ENCODE assay signal across 9 cellular contexts in genomic region chr10:128064615-128065580, GRCh38.
A peak's percentile ranks its signal among the peaks of the same experiment; 100 is the strongest.
DNase-seq lines count a peak whose midpoint lies in the region; ATAC-seq and TF ChIP-seq lines count a peak whose summit lies in the region.
"Had no signal": no experiment of that assay in that cellular context is flagged by ENCODE, and none has a peak within 500 bp of the region (broad histone marks: within the 10 kb centered on the region; RNA-seq: fewer than 3 reads in every experiment).

No MANE protein-coding gene starts in this region.

- 53 to 71% methylated on average over 21 of the region's 21 CpGs for WGBS in lung, 2 donors

- H3K4me1 ChIP-seq in lung (ENCODE audit: control insufficient read depth in 2 of 2, insufficient read depth in 2 of 2, low read length in 2 of 2), result peaks cover 0 to 11% of the 10 kb centered on the region in 2 donors

- H3K27me3 ChIP-seq in WERI-Rb-1 (ENCODE audit: insufficient read depth, low read depth, severe bottlenecking) (no peaks in the 10 kb centered on the region), brain microvascular endothelial cell (replicated peaks) (no peaks in the 10 kb centered on the region), lung (ENCODE audit: control insufficient read depth, insufficient read depth) (no peaks in the 10 kb centered on the region)

- TF ChIP-seq CTCF in WERI-Rb-1 (IDR thresholded peaks at IDR 0.05; ENCODE audit: low read depth, low read length), result no peak
- TF ChIP-seq CTCF in brain microvascular endothelial cell (IDR thresholded peaks at IDR 0.05; ENCODE audit: low read depth, low read length, missing control alignments), result no peak
- TF ChIP-seq CTCF in lung (IDR thresholded peaks at IDR 0.05; ENCODE audit: control extremely low read depth, extremely low read depth), result no peak

- ATAC-seq in HG03457 (IDR thresholded peaks at IDR 0.05; ENCODE audit: unreplicated experiment) (peak; percentile 61), lung (ENCODE audit: insufficient read depth, low FRiP score) (peak; percentile 54)

- no peak overlapping the region for H3K4me3 ChIP-seq in WERI-Rb-1 (ENCODE audit: low read depth, low read length)
- H3K4me3 ChIP-seq in brain microvascular endothelial cell (ENCODE audit: low read depth, low read length), result no peak overlapping the region
- H3K4me3 ChIP-seq in lung, result no peak overlapping the region

- in situ Hi-C loops in brain microvascular endothelial cell (cut with HindIII; ENCODE audit: low pct_ligation_motif_present, low sequenced_read_pairs), result no loop called here

- H3K36me3 ChIP-seq in WERI-Rb-1, result no peaks in the 10 kb centered on the region
- H3K36me3 ChIP-seq in brain microvascular endothelial cell (replicated peaks), result peaks cover 29% of the 10 kb centered on the region
- peaks cover 14 to 52% of the 10 kb centered on the region in 2 donors for H3K36me3 ChIP-seq in lung (ENCODE audit: control insufficient read depth in 2 of 2, insufficient read depth in 2 of 2, low read length in 2 of 2)

- H3K27ac ChIP-seq in WERI-Rb-1, result no peak overlapping the region
- H3K27ac ChIP-seq in brain microvascular endothelial cell, result peak overlapping the region; percentile 13
- H3K27ac ChIP-seq in lung (ENCODE audit: low read depth in 1 of 2, low read length in 1 of 2), result peak overlapping the region in 1 of 2 donors; percentile 92
- H3K27ac ChIP-seq: 22Rv1 had no signal

- H3K9me3 ChIP-seq in WERI-Rb-1 (ENCODE audit: severe bottlenecking) (no peaks in the 10 kb centered on the region), lung (ENCODE audit: control insufficient read depth in 2 of 2, insufficient read depth in 1 of 2, low read length in 1 of 2) (peaks cover 0 to 8% of the 10 kb centered on the region in 2 donors)

- DNase-seq in NCI-H524 (lab: John Stamatoyannopoulos, UW) (peak; percentile 10 to 28), NCI-H524 treated with DMSO at 0.1 percent for 48 hours (lab: John Stamatoyannopoulos, UW) (no peak), WERI-Rb-1 (peak; percentile 22), brain microvascular endothelial cell (peak; percentile 57), lung (ENCODE audit: low spot score) (peak; percentile 72), retina (no peak)
- DNase-seq in stimulated activated CD8-positive, alpha-beta memory T cell treated with anti-CD3 and anti-CD28 coated beads, Interleukin-4, amount 100 ng/mL, for 48 hours, result peak; percentile 82

Comparison
In these comparisons a context has a peak if more than half of its experiments do, and no peak if none do; other contexts are left out.
1. DNase-seq: peak in NCI-H524 (2 of 2), WERI-Rb-1 (single experiment), brain microvascular endothelial cell (single experiment), lung (single experiment) and stimulated activated CD8-positive, alpha-beta memory T cell treated with anti-CD3 and anti-CD28 coated beads, Interleukin-4, amount 100 ng/mL, for 48 hours (single experiment); none in NCI-H524 treated with DMSO at 0.1 percent for 48 hours (single experiment) and retina (single experiment).